In genomic region chr6:131060311-131060710, GRCh38 we compare ENCODE assay signal across 10 cellular contexts. TPM values are rescaled to one million over a fixed set of nuclear protein-coding genes. Genes with fewer than 3 reads are reported as not detected.
DNase-seq lines count a peak whose midpoint lies in the region; ATAC-seq and TF ChIP-seq lines count a peak whose summit lies in the region.
"Had no signal": no experiment of that assay in that cellular context is flagged by ENCODE, and none has a peak within 500 bp of the region (broad histone marks: within the 10 kb centered on the region; RNA-seq: fewer than 3 reads in every experiment).

No MANE protein-coding gene starts in this region.

- no peak for DNase-seq in SK-N-SH
- DNase-seq in SK-N-MC (ENCODE audit: low read depth, low spot score), result no peak
- peak; percentile 54 for DNase-seq in glomerular visceral epithelial cell (ENCODE audit: extremely low spot score)
- no peak for DNase-seq in substantia nigra (lab: John Stamatoyannopoulos, UW)
- DNase-seq in dedifferentiated amniotic fluid mesenchymal stem cell (ENCODE audit: extremely low spot score), result no peak
- no peak for DNase-seq in C1 segment of cervical spinal cord (lab: John Stamatoyannopoulos, UW)
- DNase-seq in stimulated activated CD4-positive, alpha-beta T cell treated with anti-CD3 and anti-CD28 coated beads, Interleukin-1b, Interleukin-23, amount 100 ng/mL, for 48 hours, result no peak
- DNase-seq: NCI-H1105 had no signal

- peaks cover 0 to 5% of the 10 kb centered on the region in 2 experiments; a peak in 1 of 4 replicates for H3K4me1 ChIP-seq in SK-N-SH (ENCODE audit: control insufficient read depth in 1 of 2, insufficient read depth in 2 of 2, low read depth in 1 of 2, low read length in 1 of 2)

- CTCF ChIA-PET in SK-N-SH (lab: Yijun Ruan, JAX), result no interaction called here

- H3K9ac ChIP-seq in SK-N-SH (no peak overlapping the region), SK-N-MC (ENCODE audit: insufficient read length) (peak overlapping the region; percentile 84)

- H3K79me2 ChIP-seq in SK-N-SH (ENCODE audit: insufficient read depth), result no peaks in the 10 kb centered on the region

- POLR2A ChIA-PET in SK-N-SH (lab: Yijun Ruan, JAX), result no interaction called here

- H3K36me3 ChIP-seq in SK-N-SH (replicated peaks in 1 of 2; ENCODE audit: control insufficient read depth in 1 of 2, insufficient read depth in 2 of 2, low read length in 1 of 2) (no peaks in the 10 kb centered on the region), SK-N-MC (ENCODE audit: insufficient read depth, low read length) (peaks cover 13% of the 10 kb centered on the region)

- TF ChIP-seq RAD21 in SK-N-SH (IDR thresholded peaks at IDR 0.05; ENCODE audit: low read length), result no peak

- no peak for TF ChIP-seq EP300 in SK-N-SH (IDR thresholded peaks at IDR 0.05; ENCODE audit: borderline replicate concordance in 1 of 2, low read depth in 1 of 2, low read length in 1 of 2)

- H3F3A ChIP-seq in SK-N-SH (replicated peaks; ENCODE audit: insufficient read depth), result peaks cover 7% of the 10 kb centered on the region

- no peaks in the 10 kb centered on the region for H4K20me1 ChIP-seq in SK-N-SH (ENCODE audit: insufficient read depth)

- H3K9me3 ChIP-seq in SK-N-SH (no peaks in the 10 kb centered on the region), SK-N-MC (ENCODE audit: low read depth, low read length) (peaks cover 11% of the 10 kb centered on the region; the same call in 1 of the 2 replicates)

- peaks cover 29% of the 10 kb centered on the region; the same call in 1 of the 2 replicates for H3K27me3 ChIP-seq in SK-N-SH (ENCODE audit: insufficient read depth)

- no peak overlapping the region for H3K4me3 ChIP-seq in SK-N-SH (ENCODE audit: low read depth in 2 of 2, low read length in 1 of 2)
- peak overlapping the region; percentile 87 for H3K4me3 ChIP-seq in SK-N-MC

- no peak for ATAC-seq in SK-N-SH treated with all-trans-retinoic acid at 6 μM for 48 hours

- H3K27ac ChIP-seq in SK-N-SH (ENCODE audit: low read depth in 2 of 2, low read length in 1 of 2) (no peak overlapping the region), SK-N-MC (no peak overlapping the region), substantia nigra (ENCODE audit: low read depth, low read length, poor library complexity, severe bottlenecking) (peak overlapping the region; percentile 18)
- H3K27ac ChIP-seq: 22Rv1 had no signal

- no peak for TF ChIP-seq CTCF in SK-N-SH (IDR thresholded peaks at IDR 0.05)

- WGBS in SK-N-SH (ENCODE audit: low lambda C conversion rate), result 5% methylated on average over 3 of the region's 3 CpGs

- H3K4me2 ChIP-seq in SK-N-SH, result 0 out of 2 replicates have a peak overlapping the region, but pooled peaks have one; percentile 76

- H3K9me2 ChIP-seq in SK-N-SH, result no peaks in the 10 kb centered on the region

- H2AFZ ChIP-seq in SK-N-SH (ENCODE audit: low read depth), result no peak overlapping the region

TF ChIP-seq in SK-N-SH, 30 proteins besides CTCF, POLR2A, EP300 and RAD21:
- TF ChIP-seq TCF12 (IDR thresholded peaks at IDR 0.05), result no peak
- no peak for TF ChIP-seq GABPA (IDR thresholded peaks at IDR 0.05; ENCODE audit: low read depth)
TF ChIP-seq in SK-N-SH: peak in this region for 0.

TF ChIP-seq in SK-N-SH treated with all-trans-retinoic acid at 6 μM for 48 hours, 23 proteins besides CTCF, POLR2A, EP300 and RAD21:
- TF ChIP-seq ESRRG (CRISPR knock-in tag; IDR thresholded peaks at IDR 0.05) (no peak), SNAI2 (CRISPR knock-in tag; IDR thresholded peaks at IDR 0.05) (no peak), ZNF565 (CRISPR knock-in tag; conservative IDR thresholded peaks at IDR 0.05; ENCODE audit: low read depth) (no peak)

RNA-seq across cellular contexts. Expression of gene EPB41L2, which starts 2.7 kb away (rescaled TPM):
- 1.4 and 1.9 TPM in 2 replicates for polyA plus RNA-seq in SK-N-SH (2012; rRNA removed)
- 1.5 and 1.9 TPM in 2 replicates for polyA plus RNA-seq in SK-N-SH (2012; cell fraction: cytosol; rRNA removed)
- polyA plus RNA-seq in SK-N-SH (2012; cell fraction: nucleus; rRNA removed), result 2.3 and 4.1 TPM in 2 replicates
